ENCODE assay signal across 29 cellular contexts in the genomic region with DNA sequence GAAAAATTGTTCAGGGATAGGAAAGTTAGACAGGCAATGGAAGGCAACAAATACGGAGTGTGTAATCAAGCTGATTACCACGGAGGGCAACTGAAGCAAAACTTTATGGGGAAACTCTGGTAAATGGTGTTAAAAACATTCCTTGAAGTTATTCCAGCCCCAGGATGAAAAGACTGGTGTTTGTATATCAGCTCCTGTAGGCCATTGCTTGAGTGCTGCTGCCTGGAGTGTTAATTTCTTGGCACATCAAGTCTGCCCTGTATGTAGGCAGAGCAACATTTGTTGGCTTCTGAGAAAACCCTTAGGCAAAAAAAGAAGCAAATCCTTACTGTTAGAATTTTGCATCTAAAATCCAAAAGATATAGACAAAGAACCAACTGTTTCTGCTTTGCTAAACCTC.
"Had no signal": no experiment of that assay in that cellular context is flagged by ENCODE, and none has a peak within 500 bp of the region (broad histone marks: within the 10 kb centered on the region; RNA-seq: fewer than 3 reads in every experiment).

No MANE protein-coding gene starts in this region.

- H3K4me3 ChIP-seq: colonic mucosa, esophagus muscularis mucosa, left lung, prostate gland, right atrium auricular region, smooth muscle cell, suprapubic skin, transverse colon, upper lobe of right lung, uterus had no signal

- DNase-seq: colonic mucosa; effector CD8-positive, alpha-beta T cell; endodermal cell; foreskin keratinocyte; hypothalamus; immature natural killer cell; left cardiac atrium; left lung; mesendoderm; midbrain; naive thymus-derived CD4-positive, alpha-beta T cell; nucleus accumbens; stimulated activated CD4-positive, alpha-beta T cell treated with anti-CD3 and anti-CD28 coated beads, Interleukin-12 subunit alpha, Interleukin-12 subunit beta, amount 100 ng/mL, for 4 hours; stimulated activated CD4-positive, alpha-beta T cell treated with anti-CD3 and anti-CD28 coated beads, Interleukin-1b, Interleukin-23, amount 100 ng/mL, for 48 hours; stimulated activated CD4-positive, alpha-beta T cell treated with anti-CD3 and anti-CD28 coated beads, Interleukin-4, amount 100 ng/mL, for 1 hour; stimulated activated CD8-positive, alpha-beta memory T cell treated with anti-CD3 and anti-CD28 coated beads, Interleukin-4, amount 100 ng/mL, for 48 hours; stimulated activated naive CD4-positive, alpha-beta T cell; stimulated activated naive CD8-positive, alpha-beta T cell treated with anti-CD3 and anti-CD28 coated beads, Interleukin-15, amount 100 ng/mL, for 72 hours; transverse colon; upper lobe of right lung; uterus had no signal

- H3K36me3 Mint-ChIP-seq: immature natural killer cell had no signal

- H3K4me3 Mint-ChIP-seq: dendritic cell treated with granulocyte-macrophage colony-stimulating factor and Interleukin-4, amounts not matched to agents 40 ng/mL and 50 ng/mL, for 4 days; endodermal cell; immature natural killer cell; naive thymus-derived CD4-positive, alpha-beta T cell; nephron; stimulated activated naive CD8-positive, alpha-beta T cell treated with anti-CD3 and anti-CD28 coated beads, Interleukin-15, amount 100 ng/mL, for 72 hours had no signal

- H3K4me2 ChIP-seq: smooth muscle cell had no signal

- ATAC-seq: foreskin keratinocyte; left cardiac atrium; left lung; naive thymus-derived CD4-positive, alpha-beta T cell; sciatic nerve; stimulated activated naive CD8-positive, alpha-beta T cell treated with anti-CD3 and anti-CD28 coated beads, Interleukin-15, amount 100 ng/mL, for 72 hours; upper lobe of right lung had no signal

- H3K9me3 Mint-ChIP-seq: endodermal cell, nephron had no signal

- H3K4me1 ChIP-seq: colonic mucosa, esophagus muscularis mucosa, left lung, prostate gland, right atrium auricular region, suprapubic skin, transverse colon, upper lobe of right lung, uterus had no signal

- H3K36me3 ChIP-seq: colonic mucosa, esophagus muscularis mucosa, left lung, prostate gland, right atrium auricular region, suprapubic skin, transverse colon, upper lobe of right lung, uterus had no signal

- H3K27me3 Mint-ChIP-seq: dendritic cell treated with granulocyte-macrophage colony-stimulating factor and Interleukin-4, amounts not matched to agents 40 ng/mL and 50 ng/mL, for 4 days; naive thymus-derived CD4-positive, alpha-beta T cell; stimulated activated naive CD8-positive, alpha-beta T cell treated with anti-CD3 and anti-CD28 coated beads, Interleukin-15, amount 100 ng/mL, for 72 hours had no signal

- H3K27ac Mint-ChIP-seq: dendritic cell treated with granulocyte-macrophage colony-stimulating factor and Interleukin-4, amounts not matched to agents 40 ng/mL and 50 ng/mL, for 4 days; endodermal cell; immature natural killer cell; naive thymus-derived CD4-positive, alpha-beta T cell; nephron had no signal

- H3K4me1 Mint-ChIP-seq: endodermal cell, immature natural killer cell, nephron had no signal

- H3K27me3 ChIP-seq: colonic mucosa, esophagus muscularis mucosa, foreskin keratinocyte, left lung, right atrium auricular region, suprapubic skin, transverse colon, upper lobe of right lung, uterus had no signal

- H3K9me3 ChIP-seq: colonic mucosa, esophagus muscularis mucosa, left lung, prostate gland, right atrium auricular region, suprapubic skin, transverse colon, upper lobe of right lung, uterus had no signal

- H3K27ac ChIP-seq: colonic mucosa, esophagus muscularis mucosa, foreskin keratinocyte, left lung, prostate gland, right atrium auricular region, suprapubic skin, transverse colon, upper lobe of right lung, uterus had no signal
